Comparison of ENCODE assay signal across 1 cellular context in genomic region chr10:122126763-122127659, GRCh38.
TF ChIP-seq lines count a peak whose summit lies in the region.

No MANE protein-coding gene starts in this region.

TF ChIP-seq in SK-N-SH, 30 proteins besides CTCF, POLR2A, EP300 and RAD21 (continued from another document):
- TF ChIP-seq RCOR1 (IDR thresholded peaks at IDR 0.05; ENCODE audit: low read length): no peak
- TF ChIP-seq USF2 (IDR thresholded peaks at IDR 0.05; ENCODE audit: borderline replicate concordance, low read depth, low read length): no peak
- peak; percentile 44; the same call in 1 of the 2 replicates for TF ChIP-seq POLR2AphosphoS5 (IDR thresholded peaks at IDR 0.05; ENCODE audit: low read depth, low read length)
- peak; percentile 77 for TF ChIP-seq NFIC (IDR thresholded peaks at IDR 0.05; ENCODE audit: borderline replicate concordance)
- peak; percentile 38; the same call in 1 of the 2 replicates for TF ChIP-seq RXRA (IDR thresholded peaks at IDR 0.05; ENCODE audit: borderline replicate concordance, low read depth)
- peak; percentile 19; the same call in 1 of the 2 replicates for TF ChIP-seq MEF2A (IDR thresholded peaks at IDR 0.05; ENCODE audit: borderline replicate concordance, low read depth)
